In genomic region chr1:186843931-186844330, GRCh38 we compare ENCODE assay signal across 31 cellular contexts.
"Had no signal": no experiment of that assay in that cellular context is flagged by ENCODE, and none has a peak within 500 bp of the region (broad histone marks: within the 10 kb centered on the region; RNA-seq: fewer than 3 reads in every experiment).

No MANE protein-coding gene starts in this region.

- H3K4me3 Mint-ChIP-seq: natural killer cell; nephron; neural progenitor cell; stimulated activated memory B cell treated with anti-CD40 and anti-IgM and Interleukin-4, amounts not matched to agents 10 μg/mL and 1 μg/mL and 100 μg/mL, for 72 hours; stimulated activated naive CD8-positive, alpha-beta T cell treated with anti-CD3 and anti-CD28 coated beads, Interleukin-15, amount 100 ng/mL, for 72 hours; type B pancreatic cell had no signal

- H3K9me3 ChIP-seq: ovary, psoas muscle, spleen, suprapubic skin, testis, tibial artery, transverse colon, upper lobe of right lung, uterus had no signal

- H3K27ac Mint-ChIP-seq: natural killer cell; nephron; neural progenitor cell; stimulated activated memory B cell treated with anti-CD40 and anti-IgM and Interleukin-4, amounts not matched to agents 10 μg/mL and 1 μg/mL and 100 μg/mL, for 72 hours; stimulated activated naive CD8-positive, alpha-beta T cell treated with anti-CD3 and anti-CD28 coated beads, Interleukin-15, amount 100 ng/mL, for 72 hours; type B pancreatic cell had no signal

- H3K27ac ChIP-seq: neural progenitor cell, ovary, parathyroid adenoma, psoas muscle, skin epidermis, spleen, suprapubic skin, testis, tibial artery, transverse colon, upper lobe of right lung, uterus had no signal

- H3K27me3 ChIP-seq: neural progenitor cell, ovary, spleen, suprapubic skin, testis, tibial artery, transverse colon, upper lobe of right lung, uterus had no signal

- H3K27me3 Mint-ChIP-seq: progenitor cell of endocrine pancreas; stimulated activated memory B cell treated with anti-CD40 and anti-IgM and Interleukin-4, amounts not matched to agents 10 μg/mL and 1 μg/mL and 100 μg/mL, for 72 hours; stimulated activated naive CD8-positive, alpha-beta T cell treated with anti-CD3 and anti-CD28 coated beads, Interleukin-15, amount 100 ng/mL, for 72 hours had no signal

- H3K9me3 Mint-ChIP-seq: nephron; neural progenitor cell; stimulated activated memory B cell treated with anti-CD40 and anti-IgM and Interleukin-4, amounts not matched to agents 10 μg/mL and 1 μg/mL and 100 μg/mL, for 72 hours; stimulated activated naive CD8-positive, alpha-beta T cell treated with anti-CD3 and anti-CD28 coated beads, Interleukin-15, amount 100 ng/mL, for 72 hours had no signal

- H3K4me1 ChIP-seq: parathyroid adenoma, psoas muscle had no signal

- ATAC-seq: natural killer cell; psoas muscle; right cardiac atrium; sciatic nerve; stimulated activated memory B cell treated with anti-CD40 and anti-IgM and Interleukin-4, amounts not matched to agents 10 μg/mL and 1 μg/mL and 100 μg/mL, for 72 hours; stimulated activated naive CD8-positive, alpha-beta T cell treated with anti-CD3 and anti-CD28 coated beads, Interleukin-15, amount 100 ng/mL, for 72 hours; stimulated activated naive CD8-positive, alpha-beta T cell treated with anti-CD3 and anti-CD28 coated beads, Interleukin-15, Interleukin-2, amounts not matched to agents 100 U/mL and 50 U/mL, for 24 hours; upper lobe of right lung had no signal

- H3K36me3 Mint-ChIP-seq: natural killer cell; neural progenitor cell; stimulated activated memory B cell treated with anti-CD40 and anti-IgM and Interleukin-4, amounts not matched to agents 10 μg/mL and 1 μg/mL and 100 μg/mL, for 72 hours; type B pancreatic cell had no signal

- H3K4me3 ChIP-seq: neural progenitor cell, ovary, psoas muscle, skin epidermis, smooth muscle cell, spleen, suprapubic skin, testis, tibial artery, transverse colon, upper lobe of right lung, uterus had no signal

- H3K4me1 Mint-ChIP-seq: natural killer cell; stimulated activated memory B cell treated with anti-CD40 and anti-IgM and Interleukin-4, amounts not matched to agents 10 μg/mL and 1 μg/mL and 100 μg/mL, for 72 hours; stimulated activated naive CD8-positive, alpha-beta T cell treated with anti-CD3 and anti-CD28 coated beads, Interleukin-15, amount 100 ng/mL, for 72 hours had no signal

- DNase-seq: natural killer cell; occipital lobe; ovary; posterior cingulate gyrus; psoas muscle; right cardiac atrium; spleen; stimulated activated CD4-positive, alpha-beta T cell treated with anti-CD3 and anti-CD28 coated beads, Interleukin-12 subunit alpha, Interleukin-12 subunit beta, amount 100 ng/mL, for 4 hours; stimulated activated CD4-positive, alpha-beta T cell treated with anti-CD3 and anti-CD28 coated beads, Interleukin-1b, Interleukin-23, amount 100 ng/mL, for 48 hours; stimulated activated CD4-positive, alpha-beta T cell treated with anti-CD3 and anti-CD28 coated beads, Interleukin-4, amount 100 ng/mL, for 1 hour; stimulated activated CD4-positive, alpha-beta T cell treated with anti-CD3 and anti-CD28 coated beads, Interleukin-4, amount 100 ng/mL, for 4 hours; stimulated activated CD8-positive, alpha-beta memory T cell treated with anti-CD3 and anti-CD28 coated beads, Interleukin-4, amount 100 ng/mL, for 48 hours; stimulated activated naive CD4-positive, alpha-beta T cell; stimulated activated naive CD8-positive, alpha-beta T cell treated with anti-CD3 and anti-CD28 coated beads, Interleukin-15, amount 100 ng/mL, for 72 hours; stimulated activated naive CD8-positive, alpha-beta T cell treated with anti-CD3 and anti-CD28 coated beads, Interleukin-15, Interleukin-2, amounts not matched to agents 100 U/mL and 50 U/mL, for 24 hours; substantia nigra; testis; tibial artery; transverse colon; upper lobe of right lung; uterus had no signal

- H3K36me3 ChIP-seq: neural progenitor cell, ovary, spleen, suprapubic skin, tibial artery, transverse colon, upper lobe of right lung, uterus had no signal
